31 cellular contexts compared by ENCODE assay signal in genomic region chr12:106130474-106131113, GRCh38. TPM values are rescaled to one million over a fixed set of nuclear protein-coding genes. Genes with fewer than 3 reads are reported as not detected.
DNase-seq lines count a peak whose midpoint lies in the region; ATAC-seq and TF ChIP-seq lines count a peak whose summit lies in the region.
"Had no signal": no experiment of that assay in that cellular context is flagged by ENCODE, and none has a peak within 500 bp of the region (broad histone marks: within the 10 kb centered on the region; RNA-seq: fewer than 3 reads in every experiment).

No MANE protein-coding gene starts in this region.

- no peak overlapping the region for H2AFZ ChIP-seq in GM23338
- H2AFZ ChIP-seq in neural progenitor cell (replicated peaks): no peak overlapping the region

- H3K36me3 ChIP-seq in GM23338 (ENCODE audit: insufficient read depth): no peaks in the 10 kb centered on the region
- no peaks in the 10 kb centered on the region for H3K36me3 ChIP-seq in neural progenitor cell
- H3K36me3 ChIP-seq: BLaER1 treated with 17β-estradiol and CSF1 and Interleukin-3, amounts not matched to agents 10 nM and 100 nM; cardiac muscle cell; esophagus muscularis mucosa; neutrophil; sigmoid colon; tibial nerve; WERI-Rb-1 had no signal

- H3K4me1 ChIP-seq in GM23338 (ENCODE audit: insufficient read depth) (peaks cover 87% of the 10 kb centered on the region), neural progenitor cell (peaks cover 38% of the 10 kb centered on the region)

- H3K27ac Mint-ChIP-seq in GM23338: peak overlapping the region; percentile 16; the same call in 1 of the 2 replicates
- no peak overlapping the region for H3K27ac Mint-ChIP-seq in neural progenitor cell
- H3K27ac Mint-ChIP-seq in effector memory CD8-positive, alpha-beta T cell: no peak overlapping the region
- H3K27ac Mint-ChIP-seq: activated CD4-positive, alpha-beta T cell treated with anti-CD3 and anti-CD28 coated beads, Interleukin-2, amount 10 ng/mL, durations not matched to agents 24 days and 14 days; activated naive CD8-positive, alpha-beta T cell treated with anti-CD3 and anti-CD28 coated beads for 36 hours; activated T-cell treated with anti-CD3 and anti-CD28 coated beads, Interleukin-2, amount 50 U/mL, for 24 hours; IgD-negative memory B cell had no signal

- H3K4me1 Mint-ChIP-seq in GM23338 (peaks cover 89% of the 10 kb centered on the region), neural progenitor cell (peaks cover 95% of the 10 kb centered on the region)
- peaks cover 0 to 3% of the 10 kb centered on the region in 2 donors for H3K4me1 Mint-ChIP-seq in effector memory CD8-positive, alpha-beta T cell (ENCODE audit: low read depth in 2 of 2)
- H3K4me1 Mint-ChIP-seq: activated CD4-positive, alpha-beta T cell treated with anti-CD3 and anti-CD28 coated beads, Interleukin-2, amount 10 ng/mL, durations not matched to agents 24 days and 14 days; activated naive CD8-positive, alpha-beta T cell treated with anti-CD3 and anti-CD28 coated beads for 36 hours; IgD-negative memory B cell had no signal

- TF ChIP-seq CTCF in GM23338 (conservative IDR thresholded peaks at IDR 0.05; ENCODE audit: low read depth in 2 of 2) (no peak), dorsolateral prefrontal cortex (IDR thresholded peaks at IDR 0.05 in 54 of 56, conservative IDR thresholded peaks at IDR 0.05 in 2 of 56; ENCODE audit: low read depth in 1 of 56, partially characterized antibody in 56 of 56) (no peak), neural progenitor cell (IDR thresholded peaks at IDR 0.05) (no peak)

- H4K20me1 ChIP-seq in GM23338 (replicated peaks; ENCODE audit: insufficient read depth): no peaks in the 10 kb centered on the region
- peaks cover 75% of the 10 kb centered on the region for H4K20me1 ChIP-seq in neural progenitor cell (ENCODE audit: low read depth)
- H4K20me1 ChIP-seq: BLaER1 treated with 17β-estradiol and CSF1 and Interleukin-3, amounts not matched to agents 10 nM and 100 nM had no signal

- H3F3A ChIP-seq in GM23338 (replicated peaks; ENCODE audit: low read depth): 0 out of 2 replicates have a peak, but pooled peaks cover 3% of the 10 kb centered on the region
- peaks cover 7% of the 10 kb centered on the region for H3F3A ChIP-seq in neural progenitor cell (ENCODE audit: low read depth)

- ATAC-seq in GM23338 (peak; percentile 3; the same call in 2 of the 3 replicates), HG02798 (IDR thresholded peaks at IDR 0.05; ENCODE audit: poor library complexity, unreplicated experiment) (no peak), HG02973 (IDR thresholded peaks at IDR 0.05; ENCODE audit: unreplicated experiment) (no peak)
- ATAC-seq in effector memory CD8-positive, alpha-beta T cell (replicated peaks): no peak

- H3K79me2 ChIP-seq in GM23338 (replicated peaks; ENCODE audit: insufficient read depth): peaks cover 95% of the 10 kb centered on the region
- peaks cover 66% of the 10 kb centered on the region for H3K79me2 ChIP-seq in neural progenitor cell (ENCODE audit: low read depth)

- H3K27me3 ChIP-seq in GM23338 (ENCODE audit: insufficient read depth) (no peaks in the 10 kb centered on the region), dorsolateral prefrontal cortex (no peaks in the 10 kb centered on the region), neural progenitor cell (no peaks in the 10 kb centered on the region)
- H3K27me3 ChIP-seq: cardiac muscle cell, esophagus muscularis mucosa, sigmoid colon, SJSA1, tibial nerve had no signal

- H3K27me3 Mint-ChIP-seq in GM23338 (ENCODE audit: insufficient read depth, low read depth, poor library complexity) (peaks cover 8% of the 10 kb centered on the region), neural progenitor cell (ENCODE audit: insufficient read depth, low read depth) (peaks cover 3% of the 10 kb centered on the region)
- peaks cover 25 to 61% of the 10 kb centered on the region in 2 donors for H3K27me3 Mint-ChIP-seq in effector memory CD8-positive, alpha-beta T cell

- H3K9me3 ChIP-seq in neural progenitor cell (ENCODE audit: low read depth): no peaks in the 10 kb centered on the region
- H3K9me3 ChIP-seq: BLaER1 treated with 17β-estradiol and CSF1 and Interleukin-3, amounts not matched to agents 10 nM and 100 nM; esophagus muscularis mucosa; neutrophil; sigmoid colon; SJSA1; tibial nerve had no signal

- H3K9me3 Mint-ChIP-seq in GM23338 (no peaks in the 10 kb centered on the region), neural progenitor cell (no peaks in the 10 kb centered on the region)
- no peaks in the 10 kb centered on the region for H3K9me3 Mint-ChIP-seq in effector memory CD8-positive, alpha-beta T cell
- H3K9me3 Mint-ChIP-seq: activated CD4-positive, alpha-beta T cell treated with anti-CD3 and anti-CD28 coated beads, Interleukin-2, amount 10 ng/mL, durations not matched to agents 24 days and 14 days; activated naive CD8-positive, alpha-beta T cell treated with anti-CD3 and anti-CD28 coated beads for 36 hours; activated T-cell treated with anti-CD3 and anti-CD28 coated beads, Interleukin-2, amount 50 U/mL, for 24 hours; IgD-negative memory B cell had no signal

- peak overlapping the region; percentile 56; the same call in 1 of the 2 replicates for H3K4me2 ChIP-seq in GM23338
- H3K4me2 ChIP-seq in neural progenitor cell: no peak overlapping the region
- H3K4me2 ChIP-seq: BLaER1 treated with 17β-estradiol and CSF1 and Interleukin-3, amounts not matched to agents 10 nM and 100 nM had no signal

- H3K4me3 ChIP-seq in GM23338: no peak overlapping the region
- no peak overlapping the region for H3K4me3 ChIP-seq in dorsolateral prefrontal cortex
- H3K4me3 ChIP-seq in neural progenitor cell: no peak overlapping the region
- H3K4me3 ChIP-seq: BLaER1 treated with 17β-estradiol and CSF1 and Interleukin-3, amounts not matched to agents 10 nM and 100 nM; cardiac muscle cell; esophagus muscularis mucosa; lung; sigmoid colon; SJSA1; tibial nerve had no signal

- peak; percentile 29 for DNase-seq in COLO668 (lab: John Stamatoyannopoulos, UW; ENCODE audit: unreplicated experiment)
- DNase-seq in GM23338 (ENCODE audit: low spot score): no peak
- no peak for DNase-seq in dorsolateral prefrontal cortex
- DNase-seq in neural progenitor cell (ENCODE audit: low spot score): no peak
- no peak for DNase-seq in effector memory CD8-positive, alpha-beta T cell
- DNase-seq: activated CD4-positive, alpha-beta T cell treated with anti-CD3 and anti-CD28 coated beads, Interleukin-2, amount 10 ng/mL, durations not matched to agents 24 days and 14 days; activated gamma-delta T cell; activated naive CD8-positive, alpha-beta T cell treated with anti-CD3 and anti-CD28 coated beads for 36 hours; activated T-cell treated with anti-CD3 and anti-CD28 coated beads, Interleukin-2, amount 50 U/mL, for 24 hours; aorta; COR-L47; foreskin fibroblast; head of caudate nucleus; NCI-H146; NCI-H2107; NCI-H446 treated with DMSO at 0.1 percent for 48 hours; NCI-H82; sigmoid colon; stimulated activated CD4-positive, alpha-beta T cell treated with anti-CD3 and anti-CD28 coated beads, Interleukin-4, amount 100 ng/mL, for 1 hour; T1000; WERI-Rb-1 had no signal

- H3K9me2 ChIP-seq in GM23338 (ENCODE audit: insufficient read depth): no peaks in the 10 kb centered on the region

- no peak overlapping the region for H3K4me3 Mint-ChIP-seq in GM23338
- H3K4me3 Mint-ChIP-seq in neural progenitor cell: peak overlapping the region; percentile 15
- no peak overlapping the region for H3K4me3 Mint-ChIP-seq in effector memory CD8-positive, alpha-beta T cell
- H3K4me3 Mint-ChIP-seq: activated CD4-positive, alpha-beta T cell treated with anti-CD3 and anti-CD28 coated beads, Interleukin-2, amount 10 ng/mL, durations not matched to agents 24 days and 14 days; activated naive CD8-positive, alpha-beta T cell treated with anti-CD3 and anti-CD28 coated beads for 36 hours; activated T-cell treated with anti-CD3 and anti-CD28 coated beads, Interleukin-2, amount 50 U/mL, for 24 hours; IgD-negative memory B cell had no signal

- H3K36me3 Mint-ChIP-seq in GM23338 (ENCODE audit: low read depth) (peaks cover 5% of the 10 kb centered on the region; the same call in 1 of the 3 replicates), neural progenitor cell (peaks cover 14% of the 10 kb centered on the region)
- no peaks in the 10 kb centered on the region for H3K36me3 Mint-ChIP-seq in effector memory CD8-positive, alpha-beta T cell (ENCODE audit: insufficient read depth)
- H3K36me3 Mint-ChIP-seq: activated naive CD8-positive, alpha-beta T cell treated with anti-CD3 and anti-CD28 coated beads for 36 hours; IgD-negative memory B cell had no signal

- no peak overlapping the region for H3K9ac ChIP-seq in neural progenitor cell
- H3K9ac ChIP-seq: BLaER1 treated with 17β-estradiol and CSF1 and Interleukin-3, amounts not matched to agents 10 nM and 100 nM had no signal

- peak overlapping the region; percentile 95; the same call in 1 of the 2 replicates for H3K27ac ChIP-seq in GM23338 (ENCODE audit: low read depth)
- H3K27ac ChIP-seq in dorsolateral prefrontal cortex: peak overlapping the region in 42 of 59 donors; percentile 4 to 99 (median 42)
- H3K27ac ChIP-seq in neural progenitor cell: no peak overlapping the region
- H3K27ac ChIP-seq: BLaER1 treated with 17β-estradiol and CSF1 and Interleukin-3, amounts not matched to agents 10 nM and 100 nM; cardiac muscle cell; neutrophil; WERI-Rb-1 had no signal

- intact Hi-C loops in dorsolateral prefrontal cortex (cut with DNase I): loop anchor here (10.0 kb wide), 2 partner anchors 214 to 224 kb away; partner anchors contain the start of gene POLR3B (in 1 of the 2)

TF ChIP-seq in GM23338, 12 proteins besides CTCF, POLR2A, EP300 and RAD21 (continues in another document):
- no peak for TF ChIP-seq ZNF331 (CRISPR knock-in tag; IDR thresholded peaks at IDR 0.05; ENCODE audit: low read depth)

RNA-seq across cellular contexts. Expression of gene NUAK1, which starts 8.2 kb away (rescaled TPM):
- 15.4 and 16.9 TPM in 2 replicates for total RNA-seq in GM23338 (2014; rRNA removed; shearing (Covaris generic))
- polyA plus RNA-seq in GM23338 (2016; fragmentation: Nextera tagmentation; extraction: Ambion mirVana): 4.7 and 5.4 TPM in 2 replicates
- total RNA-seq in dorsolateral prefrontal cortex (100 to 1,000 TPM in 82 of 120 experiments, 10 to 100 TPM in 38; 44.5 to 165 (median 114) TPM), neural progenitor cell (ENCODE audit: low replicate concordance) (11.9 and 18.8 TPM in 2 replicates)
- total RNA-seq: activated CD4-positive, alpha-beta T cell treated with anti-CD3 and anti-CD28 coated beads, Interleukin-2, amount 10 ng/mL, durations not matched to agents 24 days and 14 days; activated naive CD8-positive, alpha-beta T cell treated with anti-CD3 and anti-CD28 coated beads for 36 hours had no signal
- polyA plus RNA-seq: IgD-negative memory B cell had no signal
